In the genomic region with DNA sequence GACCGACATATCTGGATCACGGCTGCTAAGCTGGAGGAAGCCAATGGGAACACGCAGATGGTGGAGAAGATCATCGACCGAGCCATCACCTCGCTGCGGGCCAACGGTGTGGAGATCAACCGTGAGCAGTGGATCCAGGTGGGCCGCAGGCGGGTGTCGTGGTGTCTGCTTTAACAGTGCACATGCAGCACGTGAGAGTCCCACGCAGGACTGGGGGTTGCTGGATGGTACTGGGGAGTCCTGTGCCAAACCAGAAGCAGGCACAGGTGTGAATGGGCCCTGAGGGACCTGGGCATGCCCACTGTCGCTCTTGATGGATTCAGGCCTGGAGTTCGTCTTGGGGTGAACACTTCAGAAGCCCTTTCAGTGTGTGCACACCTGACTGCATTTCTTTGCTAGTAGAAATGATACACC, we compare ENCODE assay signal across 1 cellular context.
TF ChIP-seq lines count a peak whose summit lies in the region.

No MANE protein-coding gene starts in this region.

TF ChIP-seq in GM12878, 131 proteins besides CTCF, POLR2A, EP300 and RAD21 (continued from another document):
- TF ChIP-seq, protein P1, sequence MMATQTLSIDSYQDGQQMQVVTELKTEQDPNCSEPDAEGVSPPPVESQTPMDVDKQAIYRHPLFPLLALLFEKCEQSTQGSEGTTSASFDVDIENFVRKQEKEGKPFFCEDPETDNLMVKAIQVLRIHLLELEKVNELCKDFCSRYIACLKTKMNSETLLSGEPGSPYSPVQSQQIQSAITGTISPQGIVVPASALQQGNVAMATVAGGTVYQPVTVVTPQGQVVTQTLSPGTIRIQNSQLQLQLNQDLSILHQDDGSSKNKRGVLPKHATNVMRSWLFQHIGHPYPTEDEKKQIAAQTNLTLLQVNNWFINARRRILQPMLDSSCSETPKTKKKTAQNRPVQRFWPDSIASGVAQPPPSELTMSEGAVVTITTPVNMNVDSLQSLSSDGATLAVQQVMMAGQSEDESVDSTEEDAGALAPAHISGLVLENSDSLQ (IDR thresholded peaks at IDR 0.05): peak; percentile 53; the same call in 1 of the 2 replicates
- no peak for TF ChIP-seq STAT3 (IDR thresholded peaks at IDR 0.05; ENCODE audit: low read depth, low read length)
- TF ChIP-seq TARDBP (IDR thresholded peaks at IDR 0.05; ENCODE audit: borderline replicate concordance): no peak
- TF ChIP-seq MAX (IDR thresholded peaks at IDR 0.05; ENCODE audit: low read depth, low read length): no peak
- no peak for TF ChIP-seq SMC3 (IDR thresholded peaks at IDR 0.05; ENCODE audit: borderline replicate concordance, low read length)
- TF ChIP-seq DPF2 (IDR thresholded peaks at IDR 0.05): peak; percentile 56; the same call in 1 of the 2 replicates
- TF ChIP-seq ATF3 (IDR thresholded peaks at IDR 0.05; ENCODE audit: borderline replicate concordance, extremely low read depth, low read depth, low read length): no peak
- TF ChIP-seq CBFB (IDR thresholded peaks at IDR 0.05; ENCODE audit: low read depth): no peak
- TF ChIP-seq SMARCA5 (IDR thresholded peaks at IDR 0.05): 0 out of 2 replicates have a peak, but pooled peaks have one; percentile 57
